Comparison of ENCODE assay signal across 9 cellular contexts in genomic region chr17:58514795-58515157, GRCh38. TPM values are rescaled to one million over a fixed set of nuclear protein-coding genes. Genes with fewer than 3 reads are reported as not detected.
DNase-seq lines count a peak whose midpoint lies in the region; ATAC-seq and TF ChIP-seq lines count a peak whose summit lies in the region.
"Had no signal": no experiment of that assay in that cellular context is flagged by ENCODE, and none has a peak within 500 bp of the region (broad histone marks: within the 10 kb centered on the region; RNA-seq: fewer than 3 reads in every experiment).

No MANE protein-coding gene starts in this region.

- H3K4me1 Mint-ChIP-seq in effector memory CD8-positive, alpha-beta T cell (ENCODE audit: low read depth in 2 of 2): peaks cover 46 to 49% of the 10 kb centered on the region in 2 donors
- peaks cover 35% of the 10 kb centered on the region for H3K4me1 Mint-ChIP-seq in neural progenitor cell

- H3K27ac Mint-ChIP-seq in effector memory CD8-positive, alpha-beta T cell: peak overlapping the region; percentile 22 to 96
- H3K27ac Mint-ChIP-seq in neural progenitor cell: no peak overlapping the region

- ATAC-seq in effector memory CD8-positive, alpha-beta T cell (replicated peaks): no peak
- ATAC-seq in GM18861 (IDR thresholded peaks at IDR 0.05; ENCODE audit: unreplicated experiment) (no peak), GM21576 (IDR thresholded peaks at IDR 0.05; ENCODE audit: unreplicated experiment) (no peak)

- H3K9me3 ChIP-seq in BLaER1: no peaks in the 10 kb centered on the region
- no peaks in the 10 kb centered on the region for H3K9me3 ChIP-seq in OCI-LY1 (ENCODE audit: low read length)
- H3K9me3 ChIP-seq in neural progenitor cell (ENCODE audit: low read depth): no peaks in the 10 kb centered on the region

- no peaks in the 10 kb centered on the region for H3K79me2 ChIP-seq in OCI-LY1 (ENCODE audit: insufficient read depth, low read length)
- peaks cover 35% of the 10 kb centered on the region for H3K79me2 ChIP-seq in neural progenitor cell (ENCODE audit: low read depth)

- no peaks in the 10 kb centered on the region for H3K9me3 Mint-ChIP-seq in effector memory CD8-positive, alpha-beta T cell
- H3K9me3 Mint-ChIP-seq in neural progenitor cell: no peaks in the 10 kb centered on the region

- no peak for DNase-seq in effector memory CD8-positive, alpha-beta T cell
- DNase-seq in neural progenitor cell (ENCODE audit: low spot score): no peak
- no peak for DNase-seq in NCI-H345 (lab: John Stamatoyannopoulos, UW)
- no peak for DNase-seq in NCI-H2029 treated with DMSO at 0.1 percent for 48 hours (lab: John Stamatoyannopoulos, UW)

- H3K36me3 ChIP-seq in BLaER1 (peaks cover 30% of the 10 kb centered on the region), OCI-LY1 (ENCODE audit: insufficient read depth, low read length) (peaks cover 33% of the 10 kb centered on the region), neural progenitor cell (peaks cover 10% of the 10 kb centered on the region)

- H3F3A ChIP-seq in OCI-LY1 (ENCODE audit: insufficient read depth, low read length) (no peaks in the 10 kb centered on the region), neural progenitor cell (ENCODE audit: low read depth) (peaks cover 36% of the 10 kb centered on the region)

- H4K20me1 ChIP-seq in BLaER1 (peaks cover 18% of the 10 kb centered on the region), OCI-LY1 (ENCODE audit: insufficient read depth, low read length) (no peaks in the 10 kb centered on the region), neural progenitor cell (ENCODE audit: low read depth) (peaks cover 18% of the 10 kb centered on the region)

- H3K27me3 Mint-ChIP-seq in effector memory CD8-positive, alpha-beta T cell: no peaks in the 10 kb centered on the region
- H3K27me3 Mint-ChIP-seq in neural progenitor cell (ENCODE audit: insufficient read depth, low read depth): peaks cover 11% of the 10 kb centered on the region

- H3K9ac ChIP-seq in BLaER1 (peak overlapping the region; percentile 95), OCI-LY1 (ENCODE audit: low read length) (peak overlapping the region; percentile 17; the same call in 1 of the 2 replicates), neural progenitor cell (no peak overlapping the region)

- H3K4me2 ChIP-seq in BLaER1 (peak overlapping the region; percentile 91), OCI-LY1 (ENCODE audit: low read length) (peak overlapping the region; percentile 80), neural progenitor cell (peak overlapping the region; percentile 95)

- no peaks in the 10 kb centered on the region for H3K27me3 ChIP-seq in BLaER1
- H3K27me3 ChIP-seq in OCI-LY1 (ENCODE audit: insufficient read depth, low read length): no peaks in the 10 kb centered on the region
- no peaks in the 10 kb centered on the region for H3K27me3 ChIP-seq in neural progenitor cell

- H3K4me3 ChIP-seq in BLaER1 (peak overlapping the region; percentile 94), OCI-LY1 (ENCODE audit: low read depth, low read length, poor library complexity, severe bottlenecking) (peak overlapping the region; percentile 94), neural progenitor cell (peak overlapping the region; percentile 96)

- H3K9me2 ChIP-seq in OCI-LY1 (ENCODE audit: low read depth, low read length): no peaks in the 10 kb centered on the region

- H2AFZ ChIP-seq in OCI-LY1 (ENCODE audit: low read length) (no peak overlapping the region), neural progenitor cell (replicated peaks) (peak overlapping the region; percentile 69)

- H3K36me3 Mint-ChIP-seq in effector memory CD8-positive, alpha-beta T cell (ENCODE audit: insufficient read depth): peaks cover 31% of the 10 kb centered on the region
- peaks cover 23% of the 10 kb centered on the region for H3K36me3 Mint-ChIP-seq in neural progenitor cell

- H3K4me3 Mint-ChIP-seq in effector memory CD8-positive, alpha-beta T cell: peak overlapping the region; percentile 85 to 92
- peak overlapping the region; percentile 83 for H3K4me3 Mint-ChIP-seq in neural progenitor cell

- TF ChIP-seq CTCF in OCI-LY1 (IDR thresholded peaks at IDR 0.05; ENCODE audit: low read length): no peak
- no peak for TF ChIP-seq CTCF in neural progenitor cell (IDR thresholded peaks at IDR 0.05)

- H3K4me1 ChIP-seq in BLaER1: peaks cover 67% of the 10 kb centered on the region
- H3K4me1 ChIP-seq in OCI-LY1 (ENCODE audit: insufficient read depth, low read length, severe bottlenecking): peaks cover 45% of the 10 kb centered on the region
- H3K4me1 ChIP-seq in neural progenitor cell: peaks cover 21% of the 10 kb centered on the region

- peak overlapping the region; percentile 93; the same call in 1 of the 2 replicates for H3K27ac ChIP-seq in BLaER1
- H3K27ac ChIP-seq in OCI-LY1 (ENCODE audit: low read depth, low read length, poor library complexity, severe bottlenecking): no peak overlapping the region
- H3K27ac ChIP-seq in neural progenitor cell: no peak overlapping the region

RNA-seq across cellular contexts. Expression of gene MTMR4, which starts 0.3 kb away (rescaled TPM):
- total RNA-seq in neural progenitor cell (ENCODE audit: low replicate concordance): 34.0 and 39.8 TPM in 2 replicates

RNA-seq across cellular contexts. Expression of gene HSF5, which starts 26.6 kb away (rescaled TPM):
- 0.03 TPM in 1 of 2 replicates, not detected in the other for total RNA-seq in neural progenitor cell (ENCODE audit: low replicate concordance)
- total RNA-seq: M059J had no signal
